1 cellular context compared by ENCODE assay signal in the genomic region with DNA sequence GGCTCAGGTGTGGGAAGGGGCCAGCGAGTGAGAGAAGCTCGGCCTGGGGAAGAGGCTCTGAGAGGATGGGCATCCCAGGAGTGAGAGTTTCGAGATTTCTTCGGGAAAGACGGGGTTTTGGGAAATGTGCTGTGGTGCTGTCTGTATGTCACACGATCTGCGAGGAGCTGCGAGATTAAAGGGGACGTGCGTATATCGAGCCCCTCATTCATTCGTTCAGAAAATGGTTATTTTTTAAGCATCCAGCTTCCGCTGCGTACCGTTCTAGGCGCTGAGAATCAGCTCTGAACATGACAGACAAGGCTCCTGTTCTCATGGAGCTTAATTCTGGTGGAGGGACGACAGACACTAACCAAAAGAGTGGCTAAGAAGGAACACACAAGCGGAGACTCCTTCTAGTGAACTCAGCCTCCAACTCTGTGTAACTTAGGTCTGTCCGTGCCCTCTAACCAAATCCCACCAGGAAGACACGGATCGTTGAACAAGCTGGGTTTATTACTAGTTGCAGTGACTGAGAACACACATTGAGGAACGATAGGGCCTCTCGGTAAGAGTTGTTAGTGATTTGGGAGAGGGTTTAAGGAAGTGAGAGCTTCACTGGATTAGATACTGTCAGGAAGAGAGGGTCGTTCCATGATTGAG.
A peak's percentile ranks its signal among the peaks of the same experiment; 100 is the strongest.
TF ChIP-seq lines count a peak whose summit lies in the region.

No MANE protein-coding gene starts in this region.

TF ChIP-seq in HEK293, 187 proteins besides CTCF, POLR2A, EP300 and RAD21 (continued from another document):
- TF ChIP-seq, protein P1, sequence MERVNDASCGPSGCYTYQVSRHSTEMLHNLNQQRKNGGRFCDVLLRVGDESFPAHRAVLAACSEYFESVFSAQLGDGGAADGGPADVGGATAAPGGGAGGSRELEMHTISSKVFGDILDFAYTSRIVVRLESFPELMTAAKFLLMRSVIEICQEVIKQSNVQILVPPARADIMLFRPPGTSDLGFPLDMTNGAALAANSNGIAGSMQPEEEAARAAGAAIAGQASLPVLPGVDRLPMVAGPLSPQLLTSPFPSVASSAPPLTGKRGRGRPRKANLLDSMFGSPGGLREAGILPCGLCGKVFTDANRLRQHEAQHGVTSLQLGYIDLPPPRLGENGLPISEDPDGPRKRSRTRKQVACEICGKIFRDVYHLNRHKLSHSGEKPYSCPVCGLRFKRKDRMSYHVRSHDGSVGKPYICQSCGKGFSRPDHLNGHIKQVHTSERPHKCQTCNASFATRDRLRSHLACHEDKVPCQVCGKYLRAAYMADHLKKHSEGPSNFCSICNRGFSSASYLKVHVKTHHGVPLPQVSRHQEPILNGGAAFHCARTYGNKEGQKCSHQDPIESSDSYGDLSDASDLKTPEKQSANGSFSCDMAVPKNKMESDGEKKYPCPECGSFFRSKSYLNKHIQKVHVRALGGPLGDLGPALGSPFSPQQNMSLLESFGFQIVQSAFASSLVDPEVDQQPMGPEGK (tag by site-specific recombination; IDR thresholded peaks at IDR 0.05) = peak; percentile 53; the same call in 1 of the 2 replicates
- no peak for TF ChIP-seq ZNF747 (tag by site-specific recombination; IDR thresholded peaks at IDR 0.05)
- TF ChIP-seq ZNF426 (tag by site-specific recombination; IDR thresholded peaks at IDR 0.05) = no peak
- TF ChIP-seq ZBTB17 (tag by site-specific recombination; IDR thresholded peaks at IDR 0.05) = peak; percentile 39; the same call in 1 of the 2 replicates
- TF ChIP-seq, protein P2, sequence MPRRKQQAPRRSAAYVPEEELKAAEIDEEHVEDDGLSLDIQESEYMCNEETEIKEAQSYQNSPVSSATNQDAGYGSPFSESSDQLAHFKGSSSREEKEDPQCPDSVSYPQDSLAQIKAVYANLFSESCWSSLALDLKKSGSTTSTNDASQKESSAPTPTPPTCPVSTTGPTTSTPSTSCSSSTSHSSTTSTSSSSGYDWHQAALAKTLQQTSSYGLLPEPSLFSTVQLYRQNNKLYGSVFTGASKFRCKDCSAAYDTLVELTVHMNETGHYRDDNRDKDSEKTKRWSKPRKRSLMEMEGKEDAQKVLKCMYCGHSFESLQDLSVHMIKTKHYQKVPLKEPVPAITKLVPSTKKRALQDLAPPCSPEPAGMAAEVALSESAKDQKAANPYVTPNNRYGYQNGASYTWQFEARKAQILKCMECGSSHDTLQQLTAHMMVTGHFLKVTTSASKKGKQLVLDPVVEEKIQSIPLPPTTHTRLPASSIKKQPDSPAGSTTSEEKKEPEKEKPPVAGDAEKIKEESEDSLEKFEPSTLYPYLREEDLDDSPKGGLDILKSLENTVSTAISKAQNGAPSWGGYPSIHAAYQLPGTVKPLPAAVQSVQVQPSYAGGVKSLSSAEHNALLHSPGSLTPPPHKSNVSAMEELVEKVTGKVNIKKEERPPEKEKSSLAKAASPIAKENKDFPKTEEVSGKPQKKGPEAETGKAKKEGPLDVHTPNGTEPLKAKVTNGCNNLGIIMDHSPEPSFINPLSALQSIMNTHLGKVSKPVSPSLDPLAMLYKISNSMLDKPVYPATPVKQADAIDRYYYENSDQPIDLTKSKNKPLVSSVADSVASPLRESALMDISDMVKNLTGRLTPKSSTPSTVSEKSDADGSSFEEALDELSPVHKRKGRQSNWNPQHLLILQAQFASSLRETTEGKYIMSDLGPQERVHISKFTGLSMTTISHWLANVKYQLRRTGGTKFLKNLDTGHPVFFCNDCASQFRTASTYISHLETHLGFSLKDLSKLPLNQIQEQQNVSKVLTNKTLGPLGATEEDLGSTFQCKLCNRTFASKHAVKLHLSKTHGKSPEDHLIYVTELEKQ (tag by site-specific recombination; IDR thresholded peaks at IDR 0.05; ENCODE audit: borderline replicate concordance) = no peak
- no peak for TF ChIP-seq SP2 (tag by site-specific recombination; IDR thresholded peaks at IDR 0.05)
- peak; percentile 80; the same call in 1 of the 2 replicates for TF ChIP-seq ZSCAN23 (tag by site-specific recombination; IDR thresholded peaks at IDR 0.05)
- no peak for TF ChIP-seq ZNF138 (tag by site-specific recombination; IDR thresholded peaks at IDR 0.05; ENCODE audit: borderline replicate concordance)
- TF ChIP-seq HOXD13 (CRISPR knock-in tag; IDR thresholded peaks at IDR 0.05; ENCODE audit: borderline replicate concordance) = no peak
- 0 out of 2 replicates have a peak, but pooled peaks have one; percentile 30 for TF ChIP-seq PRDM1 (tag by site-specific recombination; IDR thresholded peaks at IDR 0.05)
- TF ChIP-seq ZNF658 (tag by site-specific recombination; IDR thresholded peaks at IDR 0.05) = no peak
- no peak for TF ChIP-seq RBAK (tag by site-specific recombination; IDR thresholded peaks at IDR 0.05)
- TF ChIP-seq ZNF549 (tag by site-specific recombination; IDR thresholded peaks at IDR 0.05) = no peak
- TF ChIP-seq ZSCAN30 (tag by site-specific recombination; IDR thresholded peaks at IDR 0.05) = no peak
- no peak for TF ChIP-seq ZFHX2 (tag by site-specific recombination; conservative IDR thresholded peaks at IDR 0.05)
- TF ChIP-seq ZSCAN16 (tag by site-specific recombination; IDR thresholded peaks at IDR 0.05) = peak; percentile 81
- TF ChIP-seq, protein P3, sequence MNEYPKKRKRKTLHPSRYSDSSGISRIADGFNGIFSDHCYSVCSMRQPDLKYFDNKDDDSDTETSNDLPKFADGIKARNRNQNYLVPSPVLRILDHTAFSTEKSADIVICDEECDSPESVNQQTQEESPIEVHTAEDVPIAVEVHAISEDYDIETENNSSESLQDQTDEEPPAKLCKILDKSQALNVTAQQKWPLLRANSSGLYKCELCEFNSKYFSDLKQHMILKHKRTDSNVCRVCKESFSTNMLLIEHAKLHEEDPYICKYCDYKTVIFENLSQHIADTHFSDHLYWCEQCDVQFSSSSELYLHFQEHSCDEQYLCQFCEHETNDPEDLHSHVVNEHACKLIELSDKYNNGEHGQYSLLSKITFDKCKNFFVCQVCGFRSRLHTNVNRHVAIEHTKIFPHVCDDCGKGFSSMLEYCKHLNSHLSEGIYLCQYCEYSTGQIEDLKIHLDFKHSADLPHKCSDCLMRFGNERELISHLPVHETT (tag by site-specific recombination; IDR thresholded peaks at IDR 0.05) = peak; percentile 54
- TF ChIP-seq ZNF202 (tag by site-specific recombination; IDR thresholded peaks at IDR 0.05; ENCODE audit: borderline replicate concordance) = no peak
TF ChIP-seq in HEK293: peak in this region for 23.
